Comparison of ENCODE assay signal across 8 cellular contexts in the genomic region with DNA sequence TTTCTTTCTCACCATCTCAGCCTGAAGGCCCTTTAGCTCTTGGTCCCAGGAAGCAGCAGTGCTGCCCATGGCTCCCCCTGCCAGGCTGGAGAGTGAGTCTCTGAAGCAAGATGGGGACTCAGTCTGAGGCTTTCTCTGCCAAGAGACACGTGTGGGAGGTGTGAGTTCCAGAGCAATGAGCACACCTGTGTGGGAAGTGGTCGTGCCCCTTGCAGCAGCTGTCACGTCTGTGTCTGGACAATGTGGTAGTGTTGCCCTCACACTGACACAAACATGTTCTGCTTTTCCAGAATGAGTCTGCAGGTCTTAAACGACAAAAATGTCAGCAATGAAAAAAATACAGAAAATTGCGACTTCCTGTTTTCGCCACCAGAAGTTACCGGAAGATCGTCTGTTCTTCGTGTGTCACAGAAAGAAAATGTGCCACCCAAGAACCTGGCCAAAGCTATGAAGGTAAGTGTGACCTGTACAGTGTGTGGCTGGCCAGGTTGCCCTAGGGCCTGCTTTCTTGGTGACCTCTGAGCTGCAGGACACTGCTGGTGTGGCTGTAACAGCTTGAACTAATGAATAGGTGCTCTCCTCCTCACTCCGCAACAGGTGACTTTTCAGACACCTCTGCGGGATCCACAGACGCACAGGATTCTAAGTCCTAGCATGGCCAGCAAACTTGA. TPM values are rescaled to one million over a fixed set of nuclear protein-coding genes. Genes with fewer than 3 reads are reported as not detected.
A peak's percentile ranks its signal among the peaks of the same experiment; 100 is the strongest.
DNase-seq lines count a peak whose midpoint lies in the region; ATAC-seq and TF ChIP-seq lines count a peak whose summit lies in the region.

No MANE protein-coding gene starts in this region.

- peaks cover 39% of the 10 kb centered on the region for H3K4me1 ChIP-seq in ACC112 (ENCODE audit: control insufficient read depth, insufficient read depth, low read length, unreplicated experiment)
- H3K4me1 ChIP-seq in Karpas-422 (ENCODE audit: low read length) = peaks cover 35% of the 10 kb centered on the region
- H3K4me1 ChIP-seq in vagina = peaks cover 44% of the 10 kb centered on the region

- H3K4me2 ChIP-seq in Karpas-422 (ENCODE audit: low read depth, low read length, poor library complexity, severe bottlenecking) = peak overlapping the region; percentile 97

- no peak overlapping the region for H3K27ac ChIP-seq in ACC112 (ENCODE audit: low read depth, low read length)
- peak overlapping the region; percentile 58 for H3K27ac ChIP-seq in Karpas-422 (ENCODE audit: low read length)
- H3K27ac ChIP-seq in vagina = peak overlapping the region; percentile 61

- peaks cover 86% of the 10 kb centered on the region for H3K36me3 Mint-ChIP-seq in activated T-cell treated with anti-CD3 and anti-CD28 coated beads, Interleukin-2, amount 50 U/mL, for 24 hours (ENCODE audit: low read depth)
- H3K36me3 Mint-ChIP-seq in memory B cell = peaks cover 9% of the 10 kb centered on the region

- H3K27ac Mint-ChIP-seq in activated T-cell treated with anti-CD3 and anti-CD28 coated beads, Interleukin-2, amount 50 U/mL, for 24 hours = peak overlapping the region; percentile 98
- H3K27ac Mint-ChIP-seq in memory B cell = peak overlapping the region; percentile 96

- H3K9me3 ChIP-seq in Karpas-422 (ENCODE audit: low read length) = no peaks in the 10 kb centered on the region
- no peaks in the 10 kb centered on the region for H3K9me3 ChIP-seq in vagina

- DNase-seq in Karpas-422 (no peak), memory B cell (ENCODE audit: low spot score in 2 of 2) (peak; percentile 59 to 68), vagina (ENCODE audit: extremely low spot score in 2 of 2) (no peak), COLO829 (ENCODE audit: low spot score) (no peak), NCI-H2196 treated with DMSO at 0.1 percent for 48 hours (lab: John Stamatoyannopoulos, UW; ENCODE audit: unreplicated experiment) (no peak), AG08396 (ENCODE audit: low spot score) (no peak)
- DNase-seq in activated T-cell treated with anti-CD3 and anti-CD28 coated beads, Interleukin-2, amount 50 U/mL, for 24 hours = peak; percentile 77

- H3K27me3 Mint-ChIP-seq in activated T-cell treated with anti-CD3 and anti-CD28 coated beads, Interleukin-2, amount 50 U/mL, for 24 hours = no peaks in the 10 kb centered on the region
- H3K27me3 Mint-ChIP-seq in memory B cell = no peaks in the 10 kb centered on the region

- H3K4me1 Mint-ChIP-seq in activated T-cell treated with anti-CD3 and anti-CD28 coated beads, Interleukin-2, amount 50 U/mL, for 24 hours (ENCODE audit: low read depth) = peaks cover 69% of the 10 kb centered on the region
- H3K4me1 Mint-ChIP-seq in memory B cell = peaks cover 44% of the 10 kb centered on the region

- ATAC-seq in memory B cell (ENCODE audit: low read depth) = peak; percentile 55

- H3K36me3 ChIP-seq in ACC112 (ENCODE audit: insufficient read depth, low read length) (peaks cover 8% of the 10 kb centered on the region; the same call in 1 of the 2 replicates), Karpas-422 (ENCODE audit: insufficient read depth, low read length) (peaks cover 37% of the 10 kb centered on the region), vagina (peaks cover 0 to 2% of the 10 kb centered on the region in 2 donors)

- H3K9me3 Mint-ChIP-seq in activated T-cell treated with anti-CD3 and anti-CD28 coated beads, Interleukin-2, amount 50 U/mL, for 24 hours = no peaks in the 10 kb centered on the region
- no peaks in the 10 kb centered on the region for H3K9me3 Mint-ChIP-seq in memory B cell

- peak overlapping the region; percentile 99 for H3K4me3 Mint-ChIP-seq in activated T-cell treated with anti-CD3 and anti-CD28 coated beads, Interleukin-2, amount 50 U/mL, for 24 hours
- H3K4me3 Mint-ChIP-seq in memory B cell = peak overlapping the region; percentile 85

- no peaks in the 10 kb centered on the region for H3K9me2 ChIP-seq in Karpas-422 (replicated peaks; ENCODE audit: insufficient read depth, low read length)

- peak overlapping the region; percentile 83 for H3K9ac ChIP-seq in Karpas-422 (ENCODE audit: low read length)

- intact Hi-C loops in vagina (cut with DNase I) = no loop called here

- H4K20me1 ChIP-seq in Karpas-422 (ENCODE audit: insufficient read depth, low read depth, low read length) = peaks cover 18% of the 10 kb centered on the region

- TF ChIP-seq POLR2A in vagina (IDR thresholded peaks at IDR 0.05) = peak in 1 of 2 donors; percentile 9

- H3K79me2 ChIP-seq in ACC112 (ENCODE audit: control insufficient read depth, insufficient read depth, low read length, unreplicated experiment) = peaks cover 65% of the 10 kb centered on the region
- peaks cover 73% of the 10 kb centered on the region for H3K79me2 ChIP-seq in Karpas-422 (ENCODE audit: low read length)

- no peak for TF ChIP-seq CTCF in vagina (IDR thresholded peaks at IDR 0.05)

- H3K4me3 ChIP-seq in ACC112 (ENCODE audit: low read depth, low read length) = peak overlapping the region; percentile 82
- peak overlapping the region; percentile 77 for H3K4me3 ChIP-seq in Karpas-422 (ENCODE audit: low read length)
- H3K4me3 ChIP-seq in vagina = no peak overlapping the region

- no peak overlapping the region for H2AFZ ChIP-seq in ACC112 (ENCODE audit: low read length, unreplicated experiment)
- H2AFZ ChIP-seq in Karpas-422 (ENCODE audit: low read length) = no peak overlapping the region

- H3K27me3 ChIP-seq in ACC112 (ENCODE audit: insufficient read depth, low read length) (no peaks in the 10 kb centered on the region), Karpas-422 (ENCODE audit: low read length) (no peaks in the 10 kb centered on the region), vagina (no peaks in the 10 kb centered on the region)

RNA-seq across cellular contexts. Expression of gene TACC3, which starts 1.9 kb away (rescaled TPM):
- total RNA-seq in Karpas-422 (2014; rRNA removed; shearing (Covaris generic); ENCODE audit: low replicate concordance) = 22.0 and 37.6 TPM in 2 replicates
- total RNA-seq in vagina = 16.0 TPM

RNA-seq across cellular contexts. Expression of gene TMEM129, which starts 2.1 kb away (rescaled TPM):
- total RNA-seq in Karpas-422 (2014; rRNA removed; shearing (Covaris generic); ENCODE audit: low replicate concordance) = 21.8 and 39.4 TPM in 2 replicates
- total RNA-seq in vagina = 50.6 TPM

RNA-seq across cellular contexts. Expression of gene SLBP, which starts 11.1 kb away (rescaled TPM):
- 82.1 and 92.4 TPM in 2 replicates for total RNA-seq in Karpas-422 (2014; rRNA removed; shearing (Covaris generic); ENCODE audit: low replicate concordance)
- 49.6 TPM for total RNA-seq in vagina

RNA-seq across cellular contexts. Expression of gene FAM53A, which starts 39.2 kb away (rescaled TPM):
- total RNA-seq in Karpas-422 (2014; rRNA removed; shearing (Covaris generic); ENCODE audit: low replicate concordance) = 1.5 and 3.6 TPM in 2 replicates
- 13.8 TPM for total RNA-seq in vagina

Comparison
In these comparisons a context has a peak if more than half of its experiments do, and no peak if none do; other contexts are left out.
1. H3K4me3 ChIP-seq: peak in ACC112 (single experiment) and Karpas-422 (single experiment); none in vagina (0 of 2).
2. DNase-seq: peak in activated T-cell treated with anti-CD3 and anti-CD28 coated beads, Interleukin-2, amount 50 U/mL, for 24 hours (single experiment) and memory B cell (2 of 2); none in Karpas-422 (single experiment), vagina (0 of 2), COLO829 (single experiment), NCI-H2196 treated with DMSO at 0.1 percent for 48 hours (single experiment) and AG08396 (single experiment).